8 cellular contexts compared by ENCODE assay signal in genomic region chr1:32981003-32981909, GRCh38.
DNase-seq lines count a peak whose midpoint lies in the region; ATAC-seq and TF ChIP-seq lines count a peak whose summit lies in the region.

No MANE protein-coding gene starts in this region.

- peak; percentile 79 for DNase-seq in AG10803 (ENCODE audit: low read depth)
- peak; percentile 83 for DNase-seq in GM19240 (ENCODE audit: insufficient read length, low spot score)
- peak; percentile 47 for DNase-seq in adipocyte (ENCODE audit: low read depth)
- DNase-seq in kidney glomerular epithelial cell (lab: John Stamatoyannopoulos, UW) = peak; percentile 86
- peak in 2 of 3 donors; percentile 43 to 50 for DNase-seq in stimulated activated CD4-positive, alpha-beta T cell treated with anti-CD3 and anti-CD28 coated beads, TNF-alpha, amount 100 ng/mL, for 48 hours (ENCODE audit: low read depth in 3 of 3)
- DNase-seq in SHP77 treated with DMSO at 0.1 percent for 48 hours (lab: John Stamatoyannopoulos, UW) = no peak

- no peak for TF ChIP-seq CTCF in AG10803 (conservative IDR thresholded peaks at IDR 0.05; ENCODE audit: low read length)
- no peak for TF ChIP-seq CTCF in SU-DHL-6 (IDR thresholded peaks at IDR 0.05; ENCODE audit: insufficient read depth, low read length, poor library complexity, severe bottlenecking)

- H4K20me1 ChIP-seq in SU-DHL-6 (ENCODE audit: low read depth, low read length) = no peaks in the 10 kb centered on the region

- H3K79me2 ChIP-seq in SU-DHL-6 (ENCODE audit: insufficient read depth, low read length) = no peaks in the 10 kb centered on the region

- H3K27me3 ChIP-seq in SU-DHL-6 (ENCODE audit: low read length) = no peaks in the 10 kb centered on the region
- H3K27me3 ChIP-seq in adipocyte (replicated peaks; ENCODE audit: control insufficient read depth, insufficient read depth, low read length) = no peaks in the 10 kb centered on the region

- H3K9ac ChIP-seq in SU-DHL-6 (ENCODE audit: low read length) = peak overlapping the region; percentile 51
- H3K9ac ChIP-seq in adipocyte (ENCODE audit: low read length) = no peak overlapping the region

- H3F3A ChIP-seq in SU-DHL-6 (ENCODE audit: insufficient read depth) = no peaks in the 10 kb centered on the region

- H3K9me3 ChIP-seq in SU-DHL-6 (ENCODE audit: insufficient read depth, low read length) (no peaks in the 10 kb centered on the region), adipocyte (ENCODE audit: control insufficient read depth, low read length) (no peaks in the 10 kb centered on the region)

- H3K9me2 ChIP-seq in SU-DHL-6 (replicated peaks; ENCODE audit: insufficient read depth, low read length) = no peaks in the 10 kb centered on the region

- H3K36me3 ChIP-seq in SU-DHL-6 (ENCODE audit: low read length) = no peaks in the 10 kb centered on the region
- H3K36me3 ChIP-seq in adipocyte (ENCODE audit: control insufficient read depth, insufficient read depth, low read length, severe bottlenecking) = no peaks in the 10 kb centered on the region

- H3K4me3 ChIP-seq in AG10803 (ENCODE audit: low read length) (no peak overlapping the region), SU-DHL-6 (ENCODE audit: insufficient read depth, low read length, poor library complexity, severe bottlenecking) (peak overlapping the region; percentile 45), adipocyte (ENCODE audit: low read length) (no peak overlapping the region)

- peak overlapping the region; percentile 66 for H3K27ac ChIP-seq in SU-DHL-6 (ENCODE audit: low read depth, low read length)

- peak overlapping the region; percentile 83 for H3K4me2 ChIP-seq in SU-DHL-6 (ENCODE audit: low read depth, low read length, poor library complexity, severe bottlenecking)

- peak; percentile 94 for ATAC-seq in HG03442 (IDR thresholded peaks at IDR 0.05; ENCODE audit: unreplicated experiment)

- H2AFZ ChIP-seq in SU-DHL-6 (ENCODE audit: low read depth, low read length, severe bottlenecking) = peak overlapping the region; percentile 46

- peaks cover 20% of the 10 kb centered on the region for H3K4me1 ChIP-seq in adipocyte (ENCODE audit: control insufficient read depth, insufficient read depth, low read length)
